24 cellular contexts compared by ENCODE assay signal in genomic region chr12:10276774-10277173, GRCh38.
"Had no signal": no experiment of that assay in that cellular context is flagged by ENCODE, and none has a peak within 500 bp of the region (broad histone marks: within the 10 kb centered on the region; RNA-seq: fewer than 3 reads in every experiment).

No MANE protein-coding gene starts in this region.

- H3K36me3 ChIP-seq: gastroesophageal sphincter, heart right ventricle, neutrophil, pancreas, right lobe of liver, thoracic aorta, upper lobe of left lung had no signal

- H3K4me3 Mint-ChIP-seq: activated CD4-positive, alpha-beta T cell treated with anti-CD3 and anti-CD28 coated beads, Interleukin-2, amount 10 ng/mL, durations not matched to agents 7 days and 5 days; activated T-helper 1 cell treated with anti-CD3 and anti-CD28 coated beads, Interleukin-12 subunit alpha, Interleukin-12 subunit beta, Interleukin-2, Interleukin-4 antibody, amounts not matched to agents 30 ng/mL and 10 ng/mL and 1 ng/mL, durations not matched to agents 14 hours and 24 hours and 36 hours; naive thymus-derived CD4-positive, alpha-beta T cell; T-helper 2 cell treated with Interferon-gamma antibody and Interleukin-4, amounts not matched to agents 5 μg/mL and 100 μg/mL, for 36 hours had no signal

- DNase-seq: activated CD4-positive, alpha-beta T cell treated with anti-CD3 and anti-CD28 coated beads, Interleukin-2, amount 10 ng/mL, durations not matched to agents 7 days and 5 days; activated gamma-delta T cell treated with Interleukin-2 at 50 U/mL for 16 hours; anterior cingulate cortex; cerebellar nuclear complex; effector CD4-positive, alpha-beta T cell; heart right ventricle; left cardiac atrium; mesenchymal stem cell; naive thymus-derived CD4-positive, alpha-beta T cell; pancreas; right lobe of liver; small intestine; stimulated activated CD4-positive, alpha-beta T cell treated with anti-CD3 and anti-CD28 coated beads, Interleukin-15, amount 100 ng/mL, for 24 hours; stimulated activated CD4-positive, alpha-beta T cell treated with anti-CD3 and anti-CD28 coated beads, Interleukin-2, amount 100 ng/mL, for 48 hours; upper lobe of left lung had no signal

- H3K36me3 Mint-ChIP-seq: activated naive CD4-positive, alpha-beta T cell treated with anti-CD3 and anti-CD28 coated beads, Interleukin-2, amount 50 U/mL, for 72 hours had no signal

- H3K27ac ChIP-seq: gastroesophageal sphincter, heart right ventricle, neutrophil, pancreas, right lobe of liver, SK-N-MC, thoracic aorta, upper lobe of left lung had no signal

- FAIRE-seq: bronchial epithelial cell, small intestine, TTC549 had no signal

- H3K9me3 ChIP-seq: heart right ventricle, neutrophil, pancreas, right lobe of liver, thoracic aorta, upper lobe of left lung had no signal

- H3K4me1 Mint-ChIP-seq: activated CD4-positive, alpha-beta T cell treated with anti-CD3 and anti-CD28 coated beads, Interleukin-2, amount 10 ng/mL, durations not matched to agents 7 days and 5 days had no signal

- H3K27ac Mint-ChIP-seq: activated CD4-positive, alpha-beta T cell treated with anti-CD3 and anti-CD28 coated beads, Interleukin-2, amount 10 ng/mL, durations not matched to agents 7 days and 5 days; activated naive CD4-positive, alpha-beta T cell treated with anti-CD3 and anti-CD28 coated beads, Interleukin-2, amount 50 U/mL, for 72 hours; activated T-helper 1 cell treated with anti-CD3 and anti-CD28 coated beads, Interleukin-12 subunit alpha, Interleukin-12 subunit beta, Interleukin-2, Interleukin-4 antibody, amounts not matched to agents 30 ng/mL and 10 ng/mL and 1 ng/mL, durations not matched to agents 14 hours and 24 hours and 36 hours; naive thymus-derived CD4-positive, alpha-beta T cell; T-helper 2 cell treated with Interferon-gamma antibody and Interleukin-4, amounts not matched to agents 5 μg/mL and 100 μg/mL, for 36 hours had no signal

- H3K4me3 ChIP-seq: gastroesophageal sphincter, heart right ventricle, pancreas, right lobe of liver, SK-N-MC, thoracic aorta, upper lobe of left lung had no signal

- H3K27me3 ChIP-seq: gastroesophageal sphincter, heart right ventricle, neutrophil, pancreas, right lobe of liver, upper lobe of left lung had no signal

- H3K9me3 Mint-ChIP-seq: activated CD4-positive, alpha-beta T cell treated with anti-CD3 and anti-CD28 coated beads, Interleukin-2, amount 10 ng/mL, durations not matched to agents 7 days and 5 days; activated T-helper 1 cell treated with anti-CD3 and anti-CD28 coated beads, Interleukin-12 subunit alpha, Interleukin-12 subunit beta, Interleukin-2, Interleukin-4 antibody, amounts not matched to agents 30 ng/mL and 10 ng/mL and 1 ng/mL, durations not matched to agents 14 hours and 24 hours and 36 hours had no signal

- ATAC-seq: activated naive CD4-positive, alpha-beta T cell treated with anti-CD3 and anti-CD28 coated beads, Interleukin-2, amount 50 U/mL, for 72 hours; gastroesophageal sphincter; heart right ventricle; left cardiac atrium; naive thymus-derived CD4-positive, alpha-beta T cell; pancreas; right lobe of liver had no signal

- H3K4me1 ChIP-seq: gastroesophageal sphincter, heart right ventricle, pancreas, right lobe of liver, upper lobe of left lung had no signal
